ENCODE assay signal across 15 cellular contexts in the genomic region with DNA sequence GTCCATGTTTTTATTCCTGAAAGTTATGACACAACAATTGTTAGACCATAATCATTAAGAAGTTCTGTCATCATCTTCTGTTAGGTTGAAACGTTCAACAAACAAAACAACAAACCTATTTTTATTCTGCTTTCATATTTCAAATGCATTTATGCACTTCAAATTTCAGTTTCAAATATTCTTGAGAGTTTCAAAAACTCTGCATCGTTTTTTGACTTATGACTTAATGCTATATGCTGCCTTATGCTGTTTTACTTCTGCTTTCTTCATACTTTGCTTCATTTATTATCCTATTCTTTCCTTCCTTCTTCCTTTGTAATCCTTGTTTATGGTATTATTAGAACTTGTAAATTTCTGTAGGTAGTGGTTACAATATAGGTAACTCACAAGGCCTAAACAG.
DNase-seq lines count a peak whose midpoint lies in the region; ATAC-seq and TF ChIP-seq lines count a peak whose summit lies in the region.
"Had no signal": no experiment of that assay in that cellular context is flagged by ENCODE, and none has a peak within 500 bp of the region (broad histone marks: within the 10 kb centered on the region; RNA-seq: fewer than 3 reads in every experiment).

No MANE protein-coding gene starts in this region.

- no peak overlapping the region for H3K4me3 ChIP-seq in heart left ventricle
- H3K4me3 ChIP-seq in ascending aorta: no peak overlapping the region
- H3K4me3 ChIP-seq in tibial artery: no peak overlapping the region
- H3K4me3 ChIP-seq: MG63 had no signal

- H3K9me3 ChIP-seq in heart left ventricle (no peaks in the 10 kb centered on the region), ascending aorta (no peaks in the 10 kb centered on the region), tibial artery (no peaks in the 10 kb centered on the region)
- H3K9me3 ChIP-seq: MG63 had no signal

- no peak for DNase-seq in heart left ventricle
- no peak for DNase-seq in cardiac septum (ENCODE audit: low spot score)
- DNase-seq in ascending aorta (ENCODE audit: low spot score in 2 of 2): no peak
- DNase-seq in tibial artery: no peak
- DNase-seq in EL: no peak
- DNase-seq in NCI-H524 (lab: John Stamatoyannopoulos, UW): no peak
- DNase-seq in midbrain (lab: John Stamatoyannopoulos, UW): no peak
- DNase-seq: ACHN; NCI-H82; stimulated activated CD4-positive, alpha-beta T cell treated with anti-CD3 and anti-CD28 coated beads, Interleukin-2, amount 100 ng/mL, for 24 hours; stimulated activated naive CD8-positive, alpha-beta T cell treated with anti-CD3 and anti-CD28 coated beads, Interleukin-15, amount 100 ng/mL, for 72 hours; T-helper 17 cell had no signal

- TF ChIP-seq CTCF in heart left ventricle (IDR thresholded peaks at IDR 0.05): no peak
- no peak for TF ChIP-seq CTCF in ascending aorta (IDR thresholded peaks at IDR 0.05)
- TF ChIP-seq CTCF in tibial artery (IDR thresholded peaks at IDR 0.05): no peak

- H3K36me3 ChIP-seq in heart left ventricle (no peaks in the 10 kb centered on the region), ascending aorta (no peaks in the 10 kb centered on the region), tibial artery (no peaks in the 10 kb centered on the region)
- H3K36me3 ChIP-seq: MG63 had no signal

- TF ChIP-seq POLR2A in heart left ventricle (IDR thresholded peaks at IDR 0.05): no peak

- no peak for ATAC-seq in heart left ventricle
- peak; percentile 57 for ATAC-seq in HG02798 (IDR thresholded peaks at IDR 0.05; ENCODE audit: poor library complexity, unreplicated experiment)
- ATAC-seq: natural killer cell treated with Interleukin-12 subunit alpha and Interleukin-12 subunit beta and Interleukin-15 and Interleukin-18, amount 100 ng/mL, for 72 hours; stimulated activated naive CD8-positive, alpha-beta T cell treated with anti-CD3 and anti-CD28 coated beads, Interleukin-15, amount 100 ng/mL, for 72 hours; T-helper 17 cell had no signal

- no peaks in the 10 kb centered on the region for H3K27me3 ChIP-seq in heart left ventricle
- H3K27me3 ChIP-seq in ascending aorta: no peaks in the 10 kb centered on the region
- no peaks in the 10 kb centered on the region for H3K27me3 ChIP-seq in tibial artery
- H3K27me3 ChIP-seq: MG63 had no signal

- H3K4me1 ChIP-seq in heart left ventricle (peaks cover 0 to 46% (median 10%) of the 10 kb centered on the region in 12 donors), ascending aorta (peaks cover 11 to 55% of the 10 kb centered on the region in 2 donors), tibial artery (peaks cover 0 to 79% (median 56%) of the 10 kb centered on the region in 4 donors)

- 56 to 64% (median 59%) methylated on average over 2 of the region's 2 CpGs for WGBS in heart left ventricle, 4 donors

- peak overlapping the region in 10 of 12 donors; percentile 12 to 77 (median 46) for H3K27ac ChIP-seq in heart left ventricle
- H3K27ac ChIP-seq in ascending aorta: peak overlapping the region; percentile 80 to 81
- peak overlapping the region; percentile 84 to 87 for H3K27ac ChIP-seq in tibial artery

- intact Hi-C loops in heart left ventricle (cut with DNase I) (loop anchor here (5.0 to 10.0 kb wide), 13 partner anchors 93 to 693 kb away; a partner anchor contains a TSS), cardiac septum (cut with DNase I) (loop anchor here (5.0 to 10.0 kb wide), 5 partner anchors 81 to 693 kb away; a partner anchor contains a TSS), ascending aorta (cut with DNase I) (loop anchor here (5.0 to 10.0 kb wide), 4 partner anchors 113 to 691 kb away; a partner anchor contains a TSS), tibial artery (cut with DNase I; ENCODE audit: low total_unique reads) (no loop called here)
